11 cellular contexts compared by ENCODE assay signal in the genomic region with DNA sequence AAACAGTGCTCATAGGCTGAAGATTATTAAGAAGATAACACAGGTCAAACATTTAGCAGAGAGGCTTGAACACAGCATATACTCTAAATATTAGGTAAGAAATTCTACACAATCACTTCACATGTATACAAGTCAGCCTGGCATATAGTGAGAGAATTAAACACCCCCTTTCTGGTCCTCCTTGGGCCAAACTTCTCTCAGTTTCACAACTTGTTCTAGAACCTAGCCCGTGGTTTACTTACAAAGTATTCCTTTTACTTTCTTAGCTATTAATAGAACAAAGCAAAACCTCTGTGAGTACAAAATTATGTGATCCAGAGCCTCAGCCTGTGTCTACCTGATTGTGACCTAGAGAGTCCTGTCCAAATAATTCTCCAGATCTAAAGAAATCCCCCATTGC.
DNase-seq lines count a peak whose midpoint lies in the region; ATAC-seq, FAIRE-seq and TF ChIP-seq lines count a peak whose summit lies in the region.
"Had no signal": no experiment of that assay in that cellular context is flagged by ENCODE, and none has a peak within 500 bp of the region (broad histone marks: within the 10 kb centered on the region; RNA-seq: fewer than 3 reads in every experiment).

No MANE protein-coding gene starts in this region.

- no peaks in the 10 kb centered on the region for H3K9me3 ChIP-seq in CD8-positive, alpha-beta memory T cell (ENCODE audit: low read length)
- H3K9me3 ChIP-seq: adrenal gland, vagina had no signal

- H3K27me3 Mint-ChIP-seq in CD8-positive, alpha-beta memory T cell: peaks cover 0 to 4% of the 10 kb centered on the region in 2 donors

- no peak overlapping the region for H3K4me3 ChIP-seq in rectal smooth muscle tissue (ENCODE audit: low read length)
- no peak overlapping the region for H3K4me3 ChIP-seq in CD8-positive, alpha-beta memory T cell (ENCODE audit: low read length)
- H3K4me3 ChIP-seq: adrenal gland, vagina had no signal

- no peak overlapping the region for H3K27ac Mint-ChIP-seq in CD8-positive, alpha-beta memory T cell

- H3K9ac ChIP-seq in rectal smooth muscle tissue (ENCODE audit: low read length): no peak overlapping the region

- peaks cover 25% of the 10 kb centered on the region for H3K4me1 ChIP-seq in rectal smooth muscle tissue (ENCODE audit: control insufficient read depth, insufficient read depth, low read length)
- no peaks in the 10 kb centered on the region for H3K4me1 ChIP-seq in CD8-positive, alpha-beta memory T cell (ENCODE audit: insufficient read depth, low read length)

- peak overlapping the region; percentile 74 for H3K27ac ChIP-seq in rectal smooth muscle tissue (ENCODE audit: low read depth, low read length)
- H3K27ac ChIP-seq in CD8-positive, alpha-beta memory T cell (ENCODE audit: low read depth, low read length): no peak overlapping the region
- H3K27ac ChIP-seq: vagina had no signal

- ATAC-seq in GM18870 (IDR thresholded peaks at IDR 0.05; ENCODE audit: unreplicated experiment): peak; percentile 85
- ATAC-seq in GM21723 (IDR thresholded peaks at IDR 0.05; ENCODE audit: unreplicated experiment): peak; percentile 74
- peak; percentile 63 for ATAC-seq in HG03378 (IDR thresholded peaks at IDR 0.05; ENCODE audit: unreplicated experiment)

- H3K9me3 Mint-ChIP-seq in CD8-positive, alpha-beta memory T cell: peaks cover 0 to 2% (median 0%) of the 10 kb centered on the region in 5 donors

- no peak for FAIRE-seq in H54 (lab: Jason Lieb, UNC)
- no peak for FAIRE-seq in urothelium cell line (lab: Jason Lieb, UNC)

- DNase-seq in GOT3 (lab: John Stamatoyannopoulos, UW) (no peak), H54 (ENCODE audit: insufficient read length, low spot score) (no peak), urothelium cell line (ENCODE audit: low spot score) (no peak)
- no peak for DNase-seq in CD8-positive, alpha-beta memory T cell
- DNase-seq: activated CD4-positive, alpha-beta T cell treated with anti-CD3 and anti-CD28 coated beads, Interleukin-2, amount 50 U/mL, for 1 hour; adrenal gland had no signal

- H3K4me1 Mint-ChIP-seq in CD8-positive, alpha-beta memory T cell: peaks cover 0 to 4% (median 0%) of the 10 kb centered on the region in 3 donors

- H3K36me3 Mint-ChIP-seq in CD8-positive, alpha-beta memory T cell: no peaks in the 10 kb centered on the region

- no peaks in the 10 kb centered on the region for H3K27me3 ChIP-seq in rectal smooth muscle tissue (ENCODE audit: control insufficient read depth, insufficient read depth, low read length)
- no peaks in the 10 kb centered on the region for H3K27me3 ChIP-seq in CD8-positive, alpha-beta memory T cell (ENCODE audit: insufficient read depth, low read length, poor library complexity, severe bottlenecking)
- H3K27me3 ChIP-seq: adrenal gland, vagina had no signal

- H3K4me3 Mint-ChIP-seq in CD8-positive, alpha-beta memory T cell: no peak overlapping the region

- POLR2A ChIA-PET in CD8-positive, alpha-beta memory T cell (lab: Charles Lee): no interaction called here

- TF ChIP-seq POLR2A in H54 (IDR thresholded peaks at IDR 0.05; ENCODE audit: low read depth, low read length): no peak

- no peaks in the 10 kb centered on the region for H3K36me3 ChIP-seq in rectal smooth muscle tissue (ENCODE audit: control insufficient read depth, insufficient read depth, low read length)
- H3K36me3 ChIP-seq in CD8-positive, alpha-beta memory T cell (ENCODE audit: insufficient read depth, low read length): no peaks in the 10 kb centered on the region
- H3K36me3 ChIP-seq: adrenal gland, vagina had no signal

- CTCF ChIA-PET in CD8-positive, alpha-beta memory T cell (lab: Charles Lee): no interaction called here
